ENCODE assay signal across 31 cellular contexts in the genomic region with DNA sequence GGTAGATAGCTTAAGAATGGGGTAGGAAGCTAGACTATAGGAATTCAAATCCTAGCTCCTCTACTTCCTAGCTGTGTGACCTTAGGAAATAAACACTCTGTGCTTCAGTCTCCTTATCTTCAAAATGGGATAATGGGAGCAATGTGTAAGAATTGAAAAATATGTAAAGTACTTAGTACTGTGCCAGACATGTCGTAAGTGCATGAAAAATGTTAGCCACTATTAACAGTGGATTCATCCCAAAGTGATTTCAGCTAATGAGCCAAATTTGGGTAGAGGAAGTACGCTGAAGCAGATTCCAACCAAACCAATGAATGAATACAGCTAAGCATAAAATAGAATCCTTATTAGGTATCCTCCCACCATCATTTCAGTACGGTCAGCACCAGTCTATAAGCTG.
A peak's percentile ranks its signal among the peaks of the same experiment; 100 is the strongest.
DNase-seq lines count a peak whose midpoint lies in the region; ATAC-seq, FAIRE-seq and TF ChIP-seq lines count a peak whose summit lies in the region.
"Had no signal": no experiment of that assay in that cellular context is flagged by ENCODE, and none has a peak within 500 bp of the region (broad histone marks: within the 10 kb centered on the region; RNA-seq: fewer than 3 reads in every experiment).

No MANE protein-coding gene starts in this region.

- TF ChIP-seq EP300 in H1 (IDR thresholded peaks at IDR 0.05; ENCODE audit: borderline replicate concordance in 1 of 2, low read depth in 2 of 2, low read length in 2 of 2): no peak

- CTCF ChIA-PET in H1 (lab: Charles Lee; ENCODE audit: partially characterized antibody) (interaction anchor here (0.7 to 1.3 kb wide), 3 partner anchors 14 to 516 kb away, joined by 3 to 4 read pairs (median 3); no protein-coding TSS in a partner anchor), mammary epithelial cell (lab: Charles Lee; ENCODE audit: low non-redundant PET) (no interaction called here)

- peaks cover 63% of the 10 kb centered on the region for H3K4me1 Mint-ChIP-seq in nephron progenitor cell
- H3K4me1 Mint-ChIP-seq: activated naive CD4-positive, alpha-beta T cell treated with anti-CD3 and anti-CD28 coated beads, Interleukin-2, amount 10 ng/mL, durations not matched to agents 7 days and 5 days; T-cell had no signal

- H2BK15ac ChIP-seq in H1 (ENCODE audit: low read length): 0 out of 2 replicates have a peak overlapping the region, but pooled peaks have one; percentile 37

- intact Hi-C loops in Right ventricle myocardium superior (cut with DNase I) (no loop called here), cardiac septum (cut with DNase I) (no loop called here), prostate gland (cut with DNase I) (loop anchor here (10.0 kb wide), 1 partner anchor 102 kb away; no protein-coding TSS in a partner anchor), mammary epithelial cell (cut with micrococcal nuclease) (no loop called here)

- no peak overlapping the region for H3K27ac Mint-ChIP-seq in nephron progenitor cell
- H3K27ac Mint-ChIP-seq: activated naive CD4-positive, alpha-beta T cell treated with anti-CD3 and anti-CD28 coated beads, Interleukin-2, amount 10 ng/mL, durations not matched to agents 7 days and 5 days; dendritic cell treated with granulocyte-macrophage colony-stimulating factor and Interleukin-4, amounts not matched to agents 40 ng/mL and 50 ng/mL, for 4 days; T-cell had no signal

- no TSS peak for BruUV-seq in mammary epithelial cell (replicated peaks; lab: Mats Ljungman, UMichigan)

- no peak overlapping the region for H3K14ac ChIP-seq in H1 (ENCODE audit: insufficient read length)

- no peak for TF ChIP-seq POLR2A in H1 (IDR thresholded peaks at IDR 0.05; ENCODE audit: control extremely low read depth in 1 of 2, low read depth in 2 of 2, low read length in 2 of 2)
- no peak for TF ChIP-seq POLR2A in prostate gland (IDR thresholded peaks at IDR 0.05)

- H3K23ac ChIP-seq in H1 (ENCODE audit: insufficient read length): no peak overlapping the region

- no peak overlapping the region for H3K27ac ChIP-seq in H1 (ENCODE audit: low read depth, low read length)
- H3K27ac ChIP-seq in prostate gland: no peak overlapping the region
- H3K27ac ChIP-seq in mammary epithelial cell (ENCODE audit: insufficient read depth, low read depth, low read length): no peak overlapping the region
- H3K27ac ChIP-seq: cardiac muscle cell, lower lobe of right lung, thyroid gland had no signal

- 87% methylated on average over 3 of the region's 3 CpGs; no CpG with 5 or more reads in 1 of the 2 experiments for WGBS in H1 (ENCODE audit: extremely low coverage in 1 of 2, insufficient coverage in 1 of 2, insufficient read length in 1 of 2, insufficient replicate concordance in 2 of 2, low coverage in 1 of 2, low lambda C conversion rate in 2 of 2, missing lambda C conversion rate in 1 of 2), 2 experiments
- 78% methylated on average over 3 of the region's 3 CpGs for WGBS in prostate gland
- 62% methylated on average over 3 of the region's 3 CpGs for WGBS in mammary epithelial cell (ENCODE audit: low coverage, missing lambda C conversion rate)

- H3K36me3 Mint-ChIP-seq in nephron progenitor cell (ENCODE audit: low read depth): peaks cover 5% of the 10 kb centered on the region
- H3K36me3 Mint-ChIP-seq: activated naive CD4-positive, alpha-beta T cell treated with anti-CD3 and anti-CD28 coated beads, Interleukin-2, amount 10 ng/mL, durations not matched to agents 7 days and 5 days; T-cell had no signal

- H2BK120ac ChIP-seq in H1 (replicated peaks; ENCODE audit: low read depth, low read length): no peak overlapping the region

- no peak overlapping the region for H4K91ac ChIP-seq in H1 (replicated peaks; ENCODE audit: insufficient read length, low read length)

- no peak overlapping the region for H3K56ac ChIP-seq in H1 (replicated peaks; ENCODE audit: insufficient read length, low read depth, low read length)

- DNase-seq in Right ventricle myocardium superior (no peak), cardiac septum (ENCODE audit: low spot score) (no peak), H1 (ENCODE audit: low read depth in 1 of 2, low spot score in 2 of 2) (no peak), iris pigment epithelial cell (ENCODE audit: low read depth) (peak; percentile 65), prostate gland (ENCODE audit: low spot score) (no peak), nephron progenitor cell (no peak), mammary epithelial cell (no peak)
- no peak for DNase-seq in activated effector memory CD4-positive, alpha-beta T cell treated with anti-CD3 and anti-CD28 coated beads, Interleukin-2, amount 50 U/mL, for 16 hours
- DNase-seq: 8988T; activated CD4-positive, alpha-beta T cell treated with anti-CD3 and anti-CD28 coated beads, Interleukin-2, amount 50 U/mL, for 4 hours; activated CD4-positive, CD25-positive, alpha-beta regulatory T cell; activated naive CD4-positive, alpha-beta T cell treated with anti-CD3 and anti-CD28 coated beads, Interleukin-2, amount 10 ng/mL, durations not matched to agents 7 days and 5 days; amniotic stem cell; DMS153; GF-D8; glutamatergic neuron; Karpas-422; kidney; lower lobe of right lung; NCI-H1436; NCI-H2081 treated with DMSO at 0.1 percent for 48 hours; NCI-H748 treated with DMSO at 0.1 percent for 48 hours; posterior cingulate gyrus; stimulated activated naive CD8-positive, alpha-beta T cell treated with anti-CD3 and anti-CD28 coated beads, Interleukin-15, Interleukin-2, amounts not matched to agents 100 U/mL and 50 U/mL, for 24 hours; T-cell; thyroid gland had no signal

- H2BK5ac ChIP-seq in H1 (ENCODE audit: low read depth, low read length): no peak overlapping the region

- H4K20me1 ChIP-seq in H1 (replicated peaks in 1 of 2; ENCODE audit: control insufficient read depth in 1 of 2, insufficient read depth in 2 of 2, low read length in 2 of 2) (no peaks in the 10 kb centered on the region), mammary epithelial cell (ENCODE audit: insufficient read depth, low read length) (no peaks in the 10 kb centered on the region)

- H4K8ac ChIP-seq in H1 (ENCODE audit: extremely low read depth, insufficient read depth, low read length): no peak overlapping the region

- dilution Hi-C loops in mammary epithelial cell (cut with HindIII; ENCODE audit: low sequenced_read_pairs): no loop called here

- H2BK12ac ChIP-seq in H1 (ENCODE audit: low read depth, low read length): no peak overlapping the region

- H3K4me3 ChIP-seq in H1 (ENCODE audit: extremely low read depth in 1 of 4, insufficient read depth in 2 of 4, low read depth in 3 of 4, low read length in 4 of 4): no peak overlapping the region
- no peak overlapping the region for H3K4me3 ChIP-seq in prostate gland
- no peak overlapping the region for H3K4me3 ChIP-seq in mammary epithelial cell (replicated peaks in 1 of 3; ENCODE audit: insufficient read depth in 1 of 3, low read depth in 2 of 3, low read length in 3 of 3)
- H3K4me3 ChIP-seq: cardiac muscle cell, lower lobe of right lung, thyroid gland had no signal

- in situ Hi-C loops in mammary epithelial cell (cut with MboI; ENCODE audit: low sequenced_read_pairs in 2 of 2): no loop called here

- no peak overlapping the region for H3K18ac ChIP-seq in H1 (ENCODE audit: extremely low read depth, low read length)

- no peaks in the 10 kb centered on the region for H3K27me3 Mint-ChIP-seq in nephron progenitor cell (ENCODE audit: low read depth, poor library complexity)
- H3K27me3 Mint-ChIP-seq: dendritic cell treated with granulocyte-macrophage colony-stimulating factor and Interleukin-4, amounts not matched to agents 40 ng/mL and 50 ng/mL, for 4 days had no signal

- no peaks in the 10 kb centered on the region for H3K23me2 ChIP-seq in H1 (ENCODE audit: low read depth, low read length)

- no peaks in the 10 kb centered on the region for H3K9me3 Mint-ChIP-seq in nephron progenitor cell
- H3K9me3 Mint-ChIP-seq: activated naive CD4-positive, alpha-beta T cell treated with anti-CD3 and anti-CD28 coated beads, Interleukin-2, amount 10 ng/mL, durations not matched to agents 7 days and 5 days; dendritic cell treated with granulocyte-macrophage colony-stimulating factor and Interleukin-4, amounts not matched to agents 40 ng/mL and 50 ng/mL, for 4 days; T-cell had no signal

- no peak for TF ChIP-seq RAD21 in H1 (IDR thresholded peaks at IDR 0.05 in 1 of 2, conservative IDR thresholded peaks at IDR 0.05 in 1 of 2; ENCODE audit: low read depth in 2 of 2, low read length in 2 of 2)

- no peak overlapping the region for H4K5ac ChIP-seq in H1 (ENCODE audit: insufficient read length, low read depth, low read length)

- H3K27me3 ChIP-seq in H1 (replicated peaks in 1 of 4; ENCODE audit: control insufficient read depth in 3 of 4, extremely low read depth in 1 of 4, insufficient read depth in 3 of 4, low read length in 3 of 4): no peaks in the 10 kb centered on the region
- no peaks in the 10 kb centered on the region for H3K27me3 ChIP-seq in prostate gland (replicated peaks; ENCODE audit: insufficient read depth)
- peaks cover 1% of the 10 kb centered on the region for H3K27me3 ChIP-seq in mammary epithelial cell (ENCODE audit: insufficient read depth, low read length)
- H3K27me3 ChIP-seq: cardiac muscle cell, thyroid gland had no signal

- no peak for FAIRE-seq in H1 (lab: Jason Lieb, UNC)
- FAIRE-seq: endometrium, GM19239, HepG2, kidney had no signal

- no peak overlapping the region for H3K4me3 Mint-ChIP-seq in nephron progenitor cell
- H3K4me3 Mint-ChIP-seq: activated naive CD4-positive, alpha-beta T cell treated with anti-CD3 and anti-CD28 coated beads, Interleukin-2, amount 10 ng/mL, durations not matched to agents 7 days and 5 days; dendritic cell treated with granulocyte-macrophage colony-stimulating factor and Interleukin-4, amounts not matched to agents 40 ng/mL and 50 ng/mL, for 4 days; T-cell had no signal

- no peak overlapping the region for H2AFZ ChIP-seq in H1 (ENCODE audit: low read length)
- no peak overlapping the region for H2AFZ ChIP-seq in mammary epithelial cell (ENCODE audit: low read depth, low read length)

- H3K4me2 ChIP-seq in H1 (ENCODE audit: insufficient read depth in 1 of 2, low read depth in 2 of 2, low read length in 2 of 2) (no peak overlapping the region), mammary epithelial cell (ENCODE audit: insufficient read depth, low read depth, low read length) (no peak overlapping the region)

- no peaks in the 10 kb centered on the region for H3K79me1 ChIP-seq in H1 (ENCODE audit: low read depth, low read length)

- H3K9me3 ChIP-seq in H1 (ENCODE audit: insufficient read depth in 2 of 2, low read depth in 1 of 2, low read length in 1 of 2) (no peaks in the 10 kb centered on the region), prostate gland (no peaks in the 10 kb centered on the region), mammary epithelial cell (replicated peaks; ENCODE audit: insufficient read depth, low read length) (no peaks in the 10 kb centered on the region)
- H3K9me3 ChIP-seq: lower lobe of right lung, thyroid gland had no signal

- no peak overlapping the region for H2AK5ac ChIP-seq in H1 (ENCODE audit: low read depth, low read length)

- POLR2A ChIA-PET in H1 (lab: Charles Lee; ENCODE audit: partially characterized antibody): no interaction called here

- no peaks in the 10 kb centered on the region for H3K36me3 ChIP-seq in H1 (ENCODE audit: control insufficient read depth in 2 of 4, insufficient read depth in 4 of 4, low read length in 3 of 4)
- no peaks in the 10 kb centered on the region for H3K36me3 ChIP-seq in prostate gland
- H3K36me3 ChIP-seq in mammary epithelial cell (ENCODE audit: insufficient read depth, low read length): no peaks in the 10 kb centered on the region
- H3K36me3 ChIP-seq: cardiac muscle cell, lower lobe of right lung, thyroid gland had no signal

- TF ChIP-seq CTCF in H1 (IDR thresholded peaks at IDR 0.05; ENCODE audit: control extremely low read depth in 1 of 3, insufficient read depth in 1 of 3, low read depth in 1 of 3, low read length in 3 of 3) (no peak), prostate gland (IDR thresholded peaks at IDR 0.05) (no peak), nephron progenitor cell (IDR thresholded peaks at IDR 0.05) (no peak), mammary epithelial cell (conservative IDR thresholded peaks at IDR 0.05 in 1 of 2, IDR thresholded peaks at IDR 0.05 in 1 of 2; ENCODE audit: extremely low read depth in 1 of 2, insufficient read depth in 1 of 2, low read depth in 1 of 2, low read length in 2 of 2) (no peak)

- H3K4ac ChIP-seq in H1 (replicated peaks; ENCODE audit: insufficient read length, low read depth, low read length): no peak overlapping the region

- H3K4me1 ChIP-seq in H1 (replicated peaks in 1 of 4; ENCODE audit: control insufficient read depth in 3 of 4, insufficient read depth in 4 of 4, low read length in 3 of 4) (peaks cover 0 to 6% (median 0%) of the 10 kb centered on the region in 4 experiments; a peak in 1 of 7 replicates), prostate gland (replicated peaks) (no peaks in the 10 kb centered on the region), mammary epithelial cell (ENCODE audit: insufficient read depth, low read length) (no peaks in the 10 kb centered on the region)

- no peaks in the 10 kb centered on the region for H3K79me2 ChIP-seq in H1 (ENCODE audit: control insufficient read depth in 1 of 2, insufficient read depth in 2 of 2, low read length in 2 of 2)
- H3K79me2 ChIP-seq in mammary epithelial cell (ENCODE audit: insufficient read depth, low read length): no peaks in the 10 kb centered on the region

- ATAC-seq in Right ventricle myocardium superior (ENCODE audit: poor library complexity): peak; percentile 45
- ATAC-seq: HepG2; stimulated activated naive CD8-positive, alpha-beta T cell treated with anti-CD3 and anti-CD28 coated beads, Interleukin-15, Interleukin-2, amounts not matched to agents 100 U/mL and 50 U/mL, for 24 hours; T-cell had no signal

- H3K9ac ChIP-seq in H1 (replicated peaks in 1 of 4; ENCODE audit: extremely low read depth in 1 of 4, low read depth in 3 of 4, low read length in 3 of 4) (no peak overlapping the region), mammary epithelial cell (ENCODE audit: insufficient read depth, low read length) (no peak overlapping the region)

- no peak overlapping the region for H2BK20ac ChIP-seq in H1 (ENCODE audit: low read length)
